In the genomic region with DNA sequence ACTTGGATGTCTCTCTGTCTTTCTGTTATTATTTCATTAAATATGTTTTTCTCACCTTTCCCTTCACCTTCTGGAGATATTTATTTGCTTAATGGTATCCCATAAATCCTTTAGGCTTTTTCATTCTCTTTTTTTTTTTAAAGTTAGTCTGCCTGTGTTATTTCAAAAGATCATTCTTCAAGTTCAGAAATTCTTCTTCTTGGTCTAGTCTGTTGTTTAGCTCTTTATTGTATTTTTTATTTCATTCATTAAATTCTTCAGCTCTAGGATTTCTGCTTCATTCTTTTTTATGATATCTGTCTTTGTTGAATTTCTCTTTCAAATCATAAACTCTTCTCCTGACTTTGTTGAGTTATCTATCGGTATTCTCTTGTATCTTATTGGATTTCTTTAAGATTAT, we compare ENCODE assay signal across 34 cellular contexts.
"Had no signal": no experiment of that assay in that cellular context is flagged by ENCODE, and none has a peak within 500 bp of the region (broad histone marks: within the 10 kb centered on the region; RNA-seq: fewer than 3 reads in every experiment).

No MANE protein-coding gene starts in this region.

- H3K4me3 ChIP-seq: MG63, Peyer's patch had no signal

- DNase-seq: activated B cell treated with CpG ODN at 0.5 μM for 24 hours; activated CD4-positive, alpha-beta memory T cell treated with anti-CD3 and anti-CD28 coated beads for 36 hours; activated CD4-positive, alpha-beta T cell treated with anti-CD3 and anti-CD28 coated beads for 4 hours; activated CD4-positive, alpha-beta T cell treated with anti-CD3 and anti-CD28 coated beads, Interleukin-2, amount 50 U/mL, for 1 hour; activated CD4-positive, CD25-positive, alpha-beta regulatory T cell treated with anti-CD3 and anti-CD28 coated beads, Interleukin-2, amount 50 U/mL, for 72 hours; activated CD8-positive, alpha-beta memory T cell treated with anti-CD3 and anti-CD28 coated beads, Interleukin-2, amount 50 U/mL, for 4 hours; activated naive CD4-positive, alpha-beta T cell treated with anti-CD3 and anti-CD28 coated beads, Interleukin-2, amount 10 ng/mL, durations not matched to agents 7 days and 5 days; activated naive CD8-positive, alpha-beta T cell treated with anti-CD3 and anti-CD28 coated beads, Interleukin-2, amount 50 U/mL, for 24 hours; activated T-cell treated with anti-CD3 and anti-CD28 coated beads for 4 hours; activated T-cell treated with anti-CD3 and anti-CD28 coated beads, Interleukin-2, amount 50 U/mL, for 4 hours; amniotic stem cell; aorta; brain microvascular endothelial cell; central memory CD4-positive, alpha-beta T cell; Kasumi-1; MG63; NCI-H1048; NCI-H1105 treated with DMSO at 0.1 percent for 48 hours; NCI-H1436 treated with DMSO at 0.1 percent for 48 hours; NCI-H1694 treated with DMSO at 0.1 percent for 48 hours; NCI-H2029; NCI-H2171; NCI-H510A; NCI-H526; NCI-H748 treated with DMSO at 0.1 percent for 48 hours; NK-92 treated with Interleukin-12 subunit alpha and Interleukin-12 subunit beta, amount 100 ng/mL, for 24 hours; PC-3; Peyer's patch; RPMI8226; SIG-M5; T-helper 1 cell; T-helper 2 cell; T-helper 9 cell had no signal

- H3K4me1 ChIP-seq: Peyer's patch had no signal

- H3K36me3 ChIP-seq: brain microvascular endothelial cell, MG63, Peyer's patch had no signal

- H3K27ac ChIP-seq: brain microvascular endothelial cell, Peyer's patch, VCaP had no signal

- H3K27me3 ChIP-seq: brain microvascular endothelial cell, MG63, Peyer's patch had no signal
